Comparison of ENCODE assay signal across 3 cellular contexts in genomic region chr5:101829255-101829654, GRCh38.
"Had no signal": no experiment of that assay in that cellular context is flagged by ENCODE, and none has a peak within 500 bp of the region (broad histone marks: within the 10 kb centered on the region; RNA-seq: fewer than 3 reads in every experiment).

No MANE protein-coding gene starts in this region.

- ATAC-seq: GM12878 had no signal

- H3K4me3 ChIP-seq: GM12878 had no signal

- DNase-seq: GDM1, GF-D8 had no signal
